Comparison of ENCODE assay signal across 11 cellular contexts in genomic region chr11:27721505-27722116, GRCh38. TPM values are rescaled to one million over a fixed set of nuclear protein-coding genes. Genes with fewer than 3 reads are reported as not detected.
DNase-seq lines count a peak whose midpoint lies in the region; ATAC-seq and TF ChIP-seq lines count a peak whose summit lies in the region.
"Had no signal": no experiment of that assay in that cellular context is flagged by ENCODE, and none has a peak within 500 bp of the region (broad histone marks: within the 10 kb centered on the region; RNA-seq: fewer than 3 reads in every experiment).

No MANE protein-coding gene starts in this region.

- H3K4me2 ChIP-seq in SK-N-SH, result peak overlapping the region; percentile 95
- H3K4me2 ChIP-seq: BLaER1 had no signal

- peak overlapping the region; percentile 85 for H2AFZ ChIP-seq in SK-N-SH (ENCODE audit: low read depth)

- no peaks in the 10 kb centered on the region for H3K79me2 ChIP-seq in SK-N-SH (ENCODE audit: insufficient read depth)

- H3K27me3 ChIP-seq in SK-N-SH (ENCODE audit: insufficient read depth) (peaks cover 9% of the 10 kb centered on the region; the same call in 1 of the 2 replicates), ascending aorta (peaks cover 31% of the 10 kb centered on the region), iPS-15b (ENCODE audit: control insufficient read depth, insufficient read depth, low read length) (peaks cover 57% of the 10 kb centered on the region), thoracic aorta (replicated peaks; ENCODE audit: insufficient read depth) (peaks cover 9% of the 10 kb centered on the region)
- H3K27me3 ChIP-seq: BLaER1 had no signal

- H3K9me3 ChIP-seq in SK-N-SH (no peaks in the 10 kb centered on the region), ascending aorta (no peaks in the 10 kb centered on the region), iPS-15b (ENCODE audit: control insufficient read depth, insufficient read depth, low read length) (no peaks in the 10 kb centered on the region), thoracic aorta (no peaks in the 10 kb centered on the region)
- H3K9me3 ChIP-seq: vagina had no signal

- POLR2A ChIA-PET in SK-N-SH (lab: Yijun Ruan, JAX), result no interaction called here

- H3K36me3 ChIP-seq in SK-N-SH (replicated peaks in 1 of 2; ENCODE audit: control insufficient read depth in 1 of 2, insufficient read depth in 2 of 2, low read length in 1 of 2), result no peaks in the 10 kb centered on the region
- no peaks in the 10 kb centered on the region for H3K36me3 ChIP-seq in ascending aorta
- H3K36me3 ChIP-seq in iPS-15b (ENCODE audit: control insufficient read depth, insufficient read depth, low read length), result no peaks in the 10 kb centered on the region
- no peaks in the 10 kb centered on the region for H3K36me3 ChIP-seq in thoracic aorta
- H3K36me3 ChIP-seq: BLaER1, vagina had no signal

- 13% methylated on average over 32 of the region's 32 CpGs for WGBS in SK-N-SH (ENCODE audit: low lambda C conversion rate)

- CTCF ChIA-PET in SK-N-SH (lab: Yijun Ruan, JAX), result interaction anchor here (1.1 to 14.0 kb wide), 3 partner anchors 11 to 693 kb away, joined by 3 to 243 read pairs (median 4); partner anchors contain the start of gene BDNF

- H3K27ac ChIP-seq in SK-N-SH (ENCODE audit: low read depth in 2 of 2, low read length in 1 of 2) (no peak overlapping the region), ascending aorta (no peak overlapping the region), thoracic aorta (no peak overlapping the region)
- H3K27ac ChIP-seq: BLaER1, vagina had no signal

- TF ChIP-seq CTCF in SK-N-SH (IDR thresholded peaks at IDR 0.05), result no peak
- no peak for TF ChIP-seq CTCF in ascending aorta (IDR thresholded peaks at IDR 0.05)
- no peak for TF ChIP-seq CTCF in thoracic aorta (IDR thresholded peaks at IDR 0.05)

- no peaks in the 10 kb centered on the region for H3K9me2 ChIP-seq in SK-N-SH

- no peak for TF ChIP-seq EP300 in SK-N-SH (IDR thresholded peaks at IDR 0.05; ENCODE audit: borderline replicate concordance in 1 of 2, low read depth in 1 of 2, low read length in 1 of 2)

- intact Hi-C loops in ascending aorta (cut with DNase I), result no loop called here

- ATAC-seq in SK-N-SH treated with all-trans-retinoic acid at 6 μM for 48 hours (no peak), thoracic aorta (ENCODE audit: insufficient number of reproducible peaks, low FRiP score, low read depth) (no peak), HG03025 (IDR thresholded peaks at IDR 0.05; ENCODE audit: low FRiP score, unreplicated experiment) (no peak), GM21619 (IDR thresholded peaks at IDR 0.05; ENCODE audit: unreplicated experiment) (no peak)

- peaks cover 5 to 21% of the 10 kb centered on the region in 2 experiments; a peak in 3 of 4 replicates for H3K4me1 ChIP-seq in SK-N-SH (ENCODE audit: control insufficient read depth in 1 of 2, insufficient read depth in 2 of 2, low read depth in 1 of 2, low read length in 1 of 2)
- H3K4me1 ChIP-seq in ascending aorta, result peaks cover 9 to 16% of the 10 kb centered on the region in 2 donors
- peaks cover 10% of the 10 kb centered on the region for H3K4me1 ChIP-seq in iPS-15b (ENCODE audit: control insufficient read depth, insufficient read depth, low read length)
- peaks cover 17 to 19% of the 10 kb centered on the region in 2 donors for H3K4me1 ChIP-seq in thoracic aorta (ENCODE audit: control insufficient read depth in 1 of 2, low read depth in 2 of 2)
- H3K4me1 ChIP-seq: BLaER1 had no signal

- DNase-seq in SK-N-SH, result no peak
- DNase-seq in ascending aorta (ENCODE audit: low spot score in 2 of 2), result no peak
- no peak for DNase-seq in thoracic aorta (ENCODE audit: low spot score)
- no peak for DNase-seq in SK-N-DZ (ENCODE audit: low spot score)
- DNase-seq: NCI-H1048 had no signal

- H3F3A ChIP-seq in SK-N-SH (replicated peaks; ENCODE audit: insufficient read depth), result peaks cover 14% of the 10 kb centered on the region

- no peak for TF ChIP-seq RAD21 in SK-N-SH (IDR thresholded peaks at IDR 0.05; ENCODE audit: low read length)

- H3K4me3 ChIP-seq in SK-N-SH (ENCODE audit: low read depth in 2 of 2, low read length in 1 of 2) (peak overlapping the region; percentile 71 to 84), ascending aorta (peak overlapping the region; percentile 49 to 61), iPS-15b (ENCODE audit: low read depth, low read length) (peak overlapping the region; percentile 55), thoracic aorta (peak overlapping the region; percentile 65)
- H3K4me3 ChIP-seq: BLaER1 had no signal

- H3K9ac ChIP-seq in SK-N-SH, result no peak overlapping the region
- H3K9ac ChIP-seq in iPS-15b (ENCODE audit: low read depth, low read length), result no peak overlapping the region
- H3K9ac ChIP-seq: BLaER1 had no signal

- no peaks in the 10 kb centered on the region for H4K20me1 ChIP-seq in SK-N-SH (ENCODE audit: insufficient read depth)
- H4K20me1 ChIP-seq: BLaER1 had no signal

TF ChIP-seq in SK-N-SH, 30 proteins besides CTCF, POLR2A, EP300 and RAD21 (continues in another document):
- TF ChIP-seq GABPA (IDR thresholded peaks at IDR 0.05; ENCODE audit: low read depth), result no peak
- TF ChIP-seq TAF1 (IDR thresholded peaks at IDR 0.05; ENCODE audit: borderline replicate concordance, low read depth, low read length), result no peak
- no peak for TF ChIP-seq REST (IDR thresholded peaks at IDR 0.05; ENCODE audit: low read depth, low read length)
- TF ChIP-seq JUND (IDR thresholded peaks at IDR 0.05), result no peak
- TF ChIP-seq YY1 (IDR thresholded peaks at IDR 0.05; ENCODE audit: low read depth), result no peak
- no peak for TF ChIP-seq GATA2 (CRISPR knock-in tag; IDR thresholded peaks at IDR 0.05)
- no peak for TF ChIP-seq CHD2 (IDR thresholded peaks at IDR 0.05; ENCODE audit: low read length, partially characterized antibody)

TF ChIP-seq in SK-N-SH treated with all-trans-retinoic acid at 6 μM for 48 hours, 23 proteins besides CTCF, POLR2A, EP300 and RAD21:
- TF ChIP-seq SNAI2 (CRISPR knock-in tag; IDR thresholded peaks at IDR 0.05), result no peak
- no peak for TF ChIP-seq ZNF8 (CRISPR knock-in tag; IDR thresholded peaks at IDR 0.05)
- no peak for TF ChIP-seq PATZ1 (CRISPR knock-in tag; IDR thresholded peaks at IDR 0.05; ENCODE audit: borderline replicate concordance)
- no peak for TF ChIP-seq POU6F1 (CRISPR knock-in tag; IDR thresholded peaks at IDR 0.05; ENCODE audit: borderline replicate concordance, low read depth)
- no peak for TF ChIP-seq ZNF70 (CRISPR knock-in tag; IDR thresholded peaks at IDR 0.05)
- no peak for TF ChIP-seq TSHZ2 (CRISPR knock-in tag; IDR thresholded peaks at IDR 0.05)

RNA-seq across cellular contexts. Expression of gene BDNF, which starts 21.4 kb away (rescaled TPM):
- polyA plus RNA-seq in SK-N-SH (2012; rRNA removed), result 21.3 and 24.4 TPM in 2 replicates
- polyA plus RNA-seq in SK-N-SH (2012; cell fraction: cytosol; rRNA removed), result 23.2 and 25.5 TPM in 2 replicates
- polyA plus RNA-seq in SK-N-SH (2012; cell fraction: nucleus; rRNA removed), result 23.9 and 29.7 TPM in 2 replicates
- total RNA-seq in ascending aorta (4.7 TPM), thoracic aorta (1 to 10 TPM in 1 of 2 donors, under 1 TPM in 1; 0.42 to 4.7 TPM)
- 16.5 and 17.5 TPM in 2 replicates for polyA plus RNA-seq in SK-N-DZ (2014; cell fraction: cytosol; rRNA removed)
- 15.7 and 17.1 TPM in 2 replicates for polyA plus RNA-seq in SK-N-DZ (2014; cell fraction: nucleus; rRNA removed)
